1 cellular context compared by ENCODE assay signal in genomic region chr19:13833330-13834265, GRCh38.
TF ChIP-seq lines count a peak whose summit lies in the region.

No MANE protein-coding gene starts in this region.

TF ChIP-seq in K562, 482 proteins besides CTCF, POLR2A, EP300 and RAD21 (continued from another document):
- TF ChIP-seq AFF4 (CRISPR knock-in tag; IDR thresholded peaks at IDR 0.05) (0 out of 2 replicates have a peak, but pooled peaks have one; percentile 28), FOXA1 (IDR thresholded peaks at IDR 0.05; ENCODE audit: borderline replicate concordance) (no peak), MGA (IDR thresholded peaks at IDR 0.05) (no peak), ERF (CRISPR knock-in tag; IDR thresholded peaks at IDR 0.05) (peak; percentile 38; the same call in 1 of the 2 replicates), CBFA2T2 (conservative IDR thresholded peaks at IDR 0.05) (no peak), SMC3 (conservative IDR thresholded peaks at IDR 0.05; ENCODE audit: insufficient read depth, low read depth, low read length) (0 out of 2 replicates have a peak, but pooled peaks have one; percentile 13), WHSC1 (IDR thresholded peaks at IDR 0.05; ENCODE audit: low read length) (no peak)
